In genomic region chr16:56736476-56736875, GRCh38 we compare ENCODE assay signal across 23 cellular contexts.
"Had no signal": no experiment of that assay in that cellular context is flagged by ENCODE, and none has a peak within 500 bp of the region (broad histone marks: within the 10 kb centered on the region; RNA-seq: fewer than 3 reads in every experiment).

No MANE protein-coding gene starts in this region.

- DNase-seq: activated B cell treated with CpG ODN at 0.5 μM for 24 hours; activated CD4-positive, alpha-beta memory T cell treated with anti-CD3 and anti-CD28 coated beads, Interleukin-2, amount 10 ng/mL, durations not matched to agents 7 days and 5 days; activated CD4-positive, alpha-beta T cell treated with anti-CD3 and anti-CD28 coated beads, Interleukin-2, amount 50 U/mL, for 1 hour; activated gamma-delta T cell; activated naive CD4-positive, alpha-beta T cell treated with anti-CD3 and anti-CD28 coated beads for 36 hours; activated T-cell treated with anti-CD3 and anti-CD28 coated beads for 4 hours; activated T-cell treated with anti-CD3 and anti-CD28 coated beads, Interleukin-2, amount 50 U/mL, for 48 hours; brain microvascular endothelial cell; cerebellar nuclear complex; KBM-7; NCI-H1105 treated with DMSO at 0.1 percent for 48 hours; NCI-H1436 treated with DMSO at 0.1 percent for 48 hours; NCI-H187; NCI-H2081; NCI-H510A treated with DMSO at 0.1 percent for 48 hours; NCI-H69; NK-92 treated with Interleukin-12 subunit alpha and Interleukin-12 subunit beta, amount 100 ng/mL, for 24 hours; SHP77; SW 1271; T-helper 17 cell; T-helper 9 cell had no signal

- H3K27ac Mint-ChIP-seq: activated B cell treated with CpG ODN at 0.5 μM for 24 hours; activated CD4-positive, alpha-beta memory T cell treated with anti-CD3 and anti-CD28 coated beads, Interleukin-2, amount 10 ng/mL, durations not matched to agents 7 days and 5 days; activated naive CD4-positive, alpha-beta T cell treated with anti-CD3 and anti-CD28 coated beads for 36 hours; activated T-helper 17 cell treated with anti-CD3 and anti-CD28 coated beads, Interleukin-2, amount 50 U/mL, for 72 hours; T-helper 17 cell had no signal

- H3K9me3 Mint-ChIP-seq: activated B cell treated with CpG ODN at 0.5 μM for 24 hours; activated CD4-positive, alpha-beta memory T cell treated with anti-CD3 and anti-CD28 coated beads, Interleukin-2, amount 10 ng/mL, durations not matched to agents 7 days and 5 days; activated naive CD4-positive, alpha-beta T cell treated with anti-CD3 and anti-CD28 coated beads for 36 hours; activated T-helper 17 cell treated with anti-CD3 and anti-CD28 coated beads, Interleukin-2, amount 50 U/mL, for 72 hours had no signal

- ATAC-seq: activated T-helper 17 cell treated with anti-CD3 and anti-CD28 coated beads, Interleukin-2, amount 50 U/mL, for 72 hours; SK-N-SH treated with all-trans-retinoic acid at 6 μM for 48 hours; T-helper 17 cell had no signal

- H3K4me3 Mint-ChIP-seq: activated B cell treated with CpG ODN at 0.5 μM for 24 hours; activated CD4-positive, alpha-beta memory T cell treated with anti-CD3 and anti-CD28 coated beads, Interleukin-2, amount 10 ng/mL, durations not matched to agents 7 days and 5 days; activated naive CD4-positive, alpha-beta T cell treated with anti-CD3 and anti-CD28 coated beads for 36 hours; activated T-helper 17 cell treated with anti-CD3 and anti-CD28 coated beads, Interleukin-2, amount 50 U/mL, for 72 hours; T-helper 17 cell had no signal

- H3K27me3 Mint-ChIP-seq: activated B cell treated with CpG ODN at 0.5 μM for 24 hours; activated CD4-positive, alpha-beta memory T cell treated with anti-CD3 and anti-CD28 coated beads, Interleukin-2, amount 10 ng/mL, durations not matched to agents 7 days and 5 days; activated T-helper 17 cell treated with anti-CD3 and anti-CD28 coated beads, Interleukin-2, amount 50 U/mL, for 72 hours; T-helper 17 cell had no signal
